Comparison of ENCODE assay signal across 25 cellular contexts in genomic region chr5:175567954-175568353, GRCh38.
DNase-seq lines count a peak whose midpoint lies in the region; TF ChIP-seq lines count a peak whose summit lies in the region.
"Had no signal": no experiment of that assay in that cellular context is flagged by ENCODE, and none has a peak within 500 bp of the region (broad histone marks: within the 10 kb centered on the region; RNA-seq: fewer than 3 reads in every experiment).

No MANE protein-coding gene starts in this region.

- POLR2A ChIA-PET in OCI-LY7 (lab: Charles Lee), result no interaction called here

- peaks cover 21 to 22% of the 10 kb centered on the region in 2 experiments for H3K4me1 Mint-ChIP-seq in H9
- H3K4me1 Mint-ChIP-seq: central memory CD8-positive, alpha-beta T cell had no signal

- no peaks in the 10 kb centered on the region for H3K9me3 ChIP-seq in H9 (ENCODE audit: control insufficient read depth, low read depth, low read length)
- no peaks in the 10 kb centered on the region for H3K9me3 ChIP-seq in OCI-LY7 (ENCODE audit: low read length)
- H3K9me3 ChIP-seq: ascending aorta, BLaER1, right atrium auricular region had no signal

- H3K9me3 Mint-ChIP-seq in H9, result peaks cover 0 to 8% of the 10 kb centered on the region in 2 experiments
- H3K9me3 Mint-ChIP-seq: activated T-cell treated with anti-CD3 and anti-CD28 coated beads, Interleukin-2, amount 50 U/mL, for 4 hours; central memory CD8-positive, alpha-beta T cell had no signal

- no peaks in the 10 kb centered on the region for H3K79me2 ChIP-seq in H9 (ENCODE audit: insufficient read depth, low read length)
- H3K79me2 ChIP-seq in OCI-LY7 (ENCODE audit: insufficient read depth, low read depth, low read length), result no peaks in the 10 kb centered on the region

- H4K20me1 ChIP-seq in H9 (ENCODE audit: control insufficient read depth, insufficient read depth, insufficient read length), result no peaks in the 10 kb centered on the region
- no peaks in the 10 kb centered on the region for H4K20me1 ChIP-seq in OCI-LY7 (ENCODE audit: insufficient read depth, low read length)
- H4K20me1 ChIP-seq: BLaER1 had no signal

- no peak overlapping the region for H2BK12ac ChIP-seq in H9 (ENCODE audit: insufficient read length, low read depth, low read length)

- no peak overlapping the region for H3T11ph ChIP-seq in H9 (ENCODE audit: low read length)

- H3K36me3 ChIP-seq in OCI-LY7 (ENCODE audit: insufficient read depth, low read length), result no peaks in the 10 kb centered on the region
- H3K36me3 ChIP-seq: ascending aorta, BLaER1, right atrium auricular region had no signal

- no peak overlapping the region for H2AFZ ChIP-seq in H9 (ENCODE audit: low read length)
- H2AFZ ChIP-seq in OCI-LY7 (ENCODE audit: low read length), result no peak overlapping the region

- BruUV-seq in OCI-LY7 (replicated peaks; lab: Mats Ljungman, UMichigan), result no TSS peak

- no peak overlapping the region for H3K56ac ChIP-seq in H9 (ENCODE audit: insufficient read length, low read depth, low read length)

- H2BK15ac ChIP-seq in H9 (ENCODE audit: low read depth, low read length), result no peak overlapping the region

- no peak overlapping the region for H2BK120ac ChIP-seq in H9 (ENCODE audit: low read depth, low read length, poor library complexity, severe bottlenecking)

- peaks cover 0 to 9% (median 1%) of the 10 kb centered on the region in 3 experiments; a peak in 2 of 7 replicates for H3K36me3 Mint-ChIP-seq in H9 (ENCODE audit: insufficient read depth in 1 of 3, low read depth in 3 of 3)

- no CpG with 5 or more reads among the region's 1 CpG for WGBS in H9 (ENCODE audit: extremely low coverage, insufficient read length, low lambda C conversion rate)

- H4K5ac ChIP-seq in H9 (ENCODE audit: insufficient read length, low read depth, low read length), result no peak overlapping the region

- no peak overlapping the region for H3K23ac ChIP-seq in H9 (ENCODE audit: insufficient read length, low read depth, low read length)

- no peak overlapping the region for H3K18ac ChIP-seq in H9 (ENCODE audit: insufficient read length, low read depth, low read length)

- H3K9me2 ChIP-seq in OCI-LY7 (ENCODE audit: insufficient read depth, low read length), result no peaks in the 10 kb centered on the region

- no peak overlapping the region for H3K4me3 Mint-ChIP-seq in H9
- H3K4me3 Mint-ChIP-seq: activated T-cell treated with anti-CD3 and anti-CD28 coated beads, Interleukin-2, amount 50 U/mL, for 4 hours; central memory CD8-positive, alpha-beta T cell had no signal

- H3K14ac ChIP-seq in H9 (ENCODE audit: insufficient read depth, low read length), result no peak overlapping the region

- peaks cover under 1% of the 10 kb centered on the region; the same call in 1 of the 2 replicates for H3K4me1 ChIP-seq in H9 (ENCODE audit: insufficient read depth, low read length)
- no peaks in the 10 kb centered on the region for H3K4me1 ChIP-seq in OCI-LY7 (ENCODE audit: insufficient read depth, low read length, poor library complexity, severe bottlenecking)
- H3K4me1 ChIP-seq: ascending aorta, right atrium auricular region had no signal

- H3K27ac ChIP-seq in H9 (ENCODE audit: insufficient read length, low read depth, low read length) (no peak overlapping the region), OCI-LY7 (ENCODE audit: low read depth, low read length, poor library complexity, severe bottlenecking) (no peak overlapping the region)
- H3K27ac ChIP-seq: ascending aorta, BLaER1, right atrium auricular region had no signal

- no peak overlapping the region for H3K4me2 ChIP-seq in H9 (ENCODE audit: insufficient read depth, insufficient read length, low read length)
- no peak overlapping the region for H3K4me2 ChIP-seq in OCI-LY7 (ENCODE audit: low read length)

- peaks cover 11% of the 10 kb centered on the region for H3K27me3 Mint-ChIP-seq in H9 (ENCODE audit: low read depth)

- no peaks in the 10 kb centered on the region for H3K23me2 ChIP-seq in H9 (ENCODE audit: insufficient read length, low read depth, low read length, poor library complexity, severe bottlenecking)

- no peak overlapping the region for H3K9ac ChIP-seq in H9 (ENCODE audit: extremely low read depth, insufficient read length, low read length)
- H3K9ac ChIP-seq: BLaER1 had no signal

- H3K4me3 ChIP-seq in OCI-LY7 (ENCODE audit: low read depth, low read length, poor library complexity, severe bottlenecking) (no peak overlapping the region), epithelial cell of proximal tubule (ENCODE audit: low read depth, low read length) (no peak overlapping the region)
- H3K4me3 ChIP-seq: ascending aorta, BLaER1, right atrium auricular region had no signal

- CTCF ChIA-PET in OCI-LY7 (lab: Charles Lee; ENCODE audit: unreplicated experiment), result no interaction called here

- no peaks in the 10 kb centered on the region for H3K27me3 ChIP-seq in H9 (ENCODE audit: insufficient read depth, low read length)
- H3K27me3 ChIP-seq: ascending aorta, BLaER1, right atrium auricular region had no signal

- peak; percentile 19 for DNase-seq in NCI-H82 (lab: John Stamatoyannopoulos, UW)
- DNase-seq in NCI-H82 treated with DMSO at 0.1 percent for 48 hours (lab: John Stamatoyannopoulos, UW; ENCODE audit: unreplicated experiment), result no peak
- no peak for DNase-seq in H9
- peak; percentile 5 for DNase-seq in OCI-LY7 (ENCODE audit: low spot score)
- DNase-seq in epithelial cell of proximal tubule (ENCODE audit: low read depth), result no peak
- no peak for DNase-seq in activated CD4-positive, CD25-positive, alpha-beta regulatory T cell treated with anti-CD3 and anti-CD28 coated beads, Interleukin-2, amount 50 U/mL, for 72 hours
- DNase-seq in activated gamma-delta T cell (lab: John Stamatoyannopoulos, UW), result no peak
- DNase-seq in mesenteric fat pad (ENCODE audit: low spot score), result no peak
- DNase-seq: activated CD4-positive, CD25-positive, alpha-beta regulatory T cell; activated CD8-positive, alpha-beta memory T cell treated with anti-CD3 and anti-CD28 coated beads for 24 hours; activated naive CD4-positive, alpha-beta T cell treated with anti-CD3 and anti-CD28 coated beads, Interleukin-2, amount 50 U/mL, for 16 hours; activated T-cell treated with anti-CD3 and anti-CD28 coated beads, Interleukin-2, amount 50 U/mL, for 4 hours; Calu3; Karpas-422; kidney glomerular epithelial cell; mammary epithelial cell; NCI-H1417; NCI-H2171; NCI-H526 treated with DMSO at 0.1 percent for 48 hours; stimulated activated CD8-positive, alpha-beta memory T cell treated with anti-CD3 and anti-CD28 coated beads, Interleukin-4, amount 100 ng/mL, for 48 hours; substantia nigra had no signal

- intact Hi-C loops in OCI-LY7 (cut with micrococcal nuclease; ENCODE audit: unreplicated experiment), result no loop called here

- no peak overlapping the region for H2BK5ac ChIP-seq in H9 (ENCODE audit: insufficient read length, low read length)

- no peak overlapping the region for H4K91ac ChIP-seq in H9 (ENCODE audit: insufficient read length, low read depth, low read length)

- TF ChIP-seq CTCF in H9 (conservative IDR thresholded peaks at IDR 0.05) (peak; percentile 48; the same call in 2 of the 3 replicates), OCI-LY7 (conservative IDR thresholded peaks at IDR 0.05; ENCODE audit: low read length) (peak; percentile 57), epithelial cell of proximal tubule (conservative IDR thresholded peaks at IDR 0.05; ENCODE audit: low read depth, low read length) (peak; percentile 15)

- no peak overlapping the region for H2AK5ac ChIP-seq in H9 (ENCODE audit: insufficient read length, low read length)

- H3K4ac ChIP-seq in H9 (ENCODE audit: low read depth, low read length), result no peak overlapping the region

- H3K79me1 ChIP-seq in H9 (ENCODE audit: insufficient read depth, low read depth, low read length, poor library complexity, severe bottlenecking), result no peaks in the 10 kb centered on the region

- no peak overlapping the region for H3K27ac Mint-ChIP-seq in H9

- H4K8ac ChIP-seq in H9 (replicated peaks; ENCODE audit: insufficient read length, low read depth, low read length), result no peak overlapping the region

- no peak overlapping the region for H2BK20ac ChIP-seq in H9 (ENCODE audit: low read depth, low read length, poor library complexity, severe bottlenecking)

Comparison
In these comparisons a context has a peak if more than half of its experiments do, and no peak if none do; other contexts are left out.
1. DNase-seq: peak in NCI-H82 (single experiment) and OCI-LY7 (single experiment); none in NCI-H82 treated with DMSO at 0.1 percent for 48 hours (single experiment), H9 (single experiment), epithelial cell of proximal tubule (single experiment), activated CD4-positive, CD25-positive, alpha-beta regulatory T cell treated with anti-CD3 and anti-CD28 coated beads, Interleukin-2, amount 50 U/mL, for 72 hours (single experiment), activated gamma-delta T cell (single experiment) and mesenteric fat pad (single experiment).
2. Peak in every context shown above with its lines, with median percentiles within 50 percentile points of each other: CTCF ChIP-seq.